Comparison of ENCODE assay signal across 18 cellular contexts in the genomic region with DNA sequence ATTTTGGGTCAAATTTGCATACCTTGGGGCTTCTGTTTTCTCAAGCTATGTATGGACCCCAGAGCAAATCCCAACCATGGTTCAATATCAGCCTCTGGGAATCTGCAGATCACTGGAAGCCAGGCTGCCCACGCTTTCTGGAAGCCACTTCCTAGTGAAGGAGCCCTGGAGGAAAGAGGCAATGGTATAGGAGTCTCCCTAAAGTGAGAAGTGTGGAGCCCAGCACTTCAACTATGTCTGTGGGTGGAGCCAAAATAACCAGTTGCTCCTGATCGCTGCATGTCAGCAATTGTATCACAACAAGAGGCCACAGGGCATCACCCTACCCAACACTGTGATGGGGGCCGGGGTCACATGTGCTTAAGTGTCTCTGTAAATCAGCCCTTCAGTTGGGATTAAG.
"Had no signal": no experiment of that assay in that cellular context is flagged by ENCODE, and none has a peak within 500 bp of the region (broad histone marks: within the 10 kb centered on the region; RNA-seq: fewer than 3 reads in every experiment).

No MANE protein-coding gene starts in this region.

- H3K4me3 Mint-ChIP-seq: activated CD8-positive, alpha-beta T cell treated with anti-CD3 and anti-CD28 coated beads for 36 hours; activated naive CD8-positive, alpha-beta T cell treated with anti-CD3 and anti-CD28 coated beads, Interleukin-2, amount 10 ng/mL, durations not matched to agents 7 days and 5 days; neural crest cell; stimulated activated naive CD8-positive, alpha-beta T cell treated with anti-CD3 and anti-CD28 coated beads, Interleukin-15, Interleukin-2, amounts not matched to agents 100 ng/mL and 50 ng/mL, for 24 hours; WTC11 had no signal

- H3K27me3 ChIP-seq: body of pancreas, right atrium auricular region, tibial nerve had no signal

- H3K9me3 Mint-ChIP-seq: activated CD8-positive, alpha-beta T cell treated with anti-CD3 and anti-CD28 coated beads for 36 hours; activated naive CD8-positive, alpha-beta T cell treated with anti-CD3 and anti-CD28 coated beads, Interleukin-2, amount 10 ng/mL, durations not matched to agents 7 days and 5 days; naive B cell; neural crest cell; stimulated activated naive CD8-positive, alpha-beta T cell treated with anti-CD3 and anti-CD28 coated beads, Interleukin-15, Interleukin-2, amounts not matched to agents 100 ng/mL and 50 ng/mL, for 24 hours had no signal

- ATAC-seq: activated CD8-positive, alpha-beta T cell treated with anti-CD3 and anti-CD28 coated beads for 36 hours; body of pancreas had no signal

- DNase-seq: activated CD4-positive, alpha-beta T cell treated with anti-CD3 and anti-CD28 coated beads for 4 hours; activated CD8-positive, alpha-beta T cell treated with anti-CD3 and anti-CD28 coated beads for 36 hours; activated naive CD4-positive, alpha-beta T cell treated with Interleukin-2 at 50 U/mL for 16 hours; activated naive CD8-positive, alpha-beta T cell treated with anti-CD3 and anti-CD28 coated beads, Interleukin-2, amount 10 ng/mL, durations not matched to agents 7 days and 5 days; activated T-cell treated with anti-CD3 and anti-CD28 coated beads, Interleukin-2, amount 50 U/mL, for 1 hour; amygdala; body of pancreas; caudate nucleus; foreskin melanocyte; kidney; naive B cell had no signal

- H3K4me1 ChIP-seq: prostate gland had no signal

- H3K36me3 Mint-ChIP-seq: activated naive CD8-positive, alpha-beta T cell treated with anti-CD3 and anti-CD28 coated beads, Interleukin-2, amount 10 ng/mL, durations not matched to agents 7 days and 5 days; naive B cell; WTC11 had no signal

- H3K4me3 ChIP-seq: body of pancreas, prostate gland, right atrium auricular region, tibial nerve had no signal

- H3K27ac ChIP-seq: right atrium auricular region had no signal

- H3K27ac Mint-ChIP-seq: activated naive CD8-positive, alpha-beta T cell treated with anti-CD3 and anti-CD28 coated beads, Interleukin-2, amount 10 ng/mL, durations not matched to agents 7 days and 5 days; activated T-helper 2 cell treated with anti-CD3 and anti-CD28 coated beads, Interferon-gamma antibody, Interleukin-2, Interleukin-4, amounts not matched to agents 10 μg/mL and 5 μg/mL and 100 μg/mL, durations not matched to agents 14 hours and 24 hours and 36 hours; stimulated activated naive CD8-positive, alpha-beta T cell treated with anti-CD3 and anti-CD28 coated beads, Interleukin-15, Interleukin-2, amounts not matched to agents 100 ng/mL and 50 ng/mL, for 24 hours; WTC11 had no signal

- H3K4me1 Mint-ChIP-seq: neural crest cell had no signal

- H3K27me3 Mint-ChIP-seq: activated CD8-positive, alpha-beta T cell treated with anti-CD3 and anti-CD28 coated beads for 36 hours had no signal

- H3K9me3 ChIP-seq: body of pancreas, prostate gland, right atrium auricular region, tibial nerve had no signal

- H3K36me3 ChIP-seq: prostate gland, right atrium auricular region, tibial nerve had no signal
